In the genomic region with DNA sequence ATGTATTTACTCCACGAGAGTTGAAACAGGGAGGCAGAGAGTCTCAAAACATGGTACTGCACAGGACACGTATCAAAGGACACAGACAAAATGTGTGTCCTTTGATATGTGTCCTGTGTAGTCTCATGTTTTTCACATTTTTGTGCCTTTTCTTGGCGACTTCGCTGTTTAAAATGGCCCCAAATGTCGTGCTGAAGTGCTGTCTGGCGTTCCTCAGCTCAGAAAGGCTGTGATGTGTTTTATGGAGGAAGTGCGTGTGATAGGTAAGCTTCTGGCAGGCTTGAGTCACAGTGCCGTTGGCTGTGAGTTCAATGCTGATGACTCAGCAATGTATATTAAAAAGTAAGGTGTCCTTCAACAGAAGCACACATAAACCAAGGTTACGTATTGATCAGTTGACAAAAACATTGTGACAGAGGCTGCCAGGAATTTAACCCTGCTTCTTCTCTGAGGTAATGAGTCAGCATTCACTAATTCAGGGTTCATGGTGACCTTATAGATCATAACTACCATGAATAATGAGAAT, we compare ENCODE assay signal across 12 cellular contexts.
DNase-seq lines count a peak whose midpoint lies in the region; ATAC-seq, FAIRE-seq and TF ChIP-seq lines count a peak whose summit lies in the region.
"Had no signal": no experiment of that assay in that cellular context is flagged by ENCODE, and none has a peak within 500 bp of the region (broad histone marks: within the 10 kb centered on the region; RNA-seq: fewer than 3 reads in every experiment).

No MANE protein-coding gene starts in this region.

- CTCF ChIA-PET in HepG2 (lab: Yijun Ruan, JAX; ENCODE audit: low intra/inter-chr PET ratio, low total read pairs), result interaction anchor here (1.0 to 1.4 kb wide), 2 partner anchors 14 to 617 kb away, joined by 3 read pairs; no protein-coding TSS in a partner anchor

- H3K27ac ChIP-seq in body of pancreas (no peak overlapping the region), HepG2 (ENCODE audit: extremely low read length, insufficient read depth, low read length) (peak overlapping the region; percentile 1), gastroesophageal sphincter (no peak overlapping the region), thyroid gland (no peak overlapping the region)
- H3K27ac ChIP-seq: dorsolateral prefrontal cortex, lower lobe of right lung, ovary had no signal

- no TSS peak for BruUV-seq in HepG2 (replicated peaks; lab: Mats Ljungman, UMichigan)

- DNase-seq in EL, result peak; percentile 77
- peak; percentile 82 for DNase-seq in HT1080 (ENCODE audit: low read depth)
- DNase-seq in body of pancreas, result no peak
- peak; percentile 79 for DNase-seq in HepG2 (ENCODE audit: low spot score)
- DNase-seq in thyroid gland, result no peak
- DNase-seq: activated CD4-positive, alpha-beta T cell treated with anti-CD3 and anti-CD28 coated beads for 1 hour; dorsolateral prefrontal cortex; lower lobe of right lung; ovary had no signal

- H4K20me1 ChIP-seq in HepG2 (ENCODE audit: insufficient read depth, low read length), result no peaks in the 10 kb centered on the region

- ATAC-seq in body of pancreas (peak; percentile 55), HepG2 (peak; percentile 77), HG03039 (IDR thresholded peaks at IDR 0.05; ENCODE audit: unreplicated experiment) (no peak), gastroesophageal sphincter (no peak), HG03469 (IDR thresholded peaks at IDR 0.05; ENCODE audit: unreplicated experiment) (no peak)

- no peak overlapping the region for H3K9ac ChIP-seq in HepG2 (ENCODE audit: insufficient read depth, low read depth, low read length)

- H3K36me3 ChIP-seq in body of pancreas (replicated peaks in 1 of 2; ENCODE audit: insufficient read depth in 1 of 2, low read depth in 2 of 2), result no peaks in the 10 kb centered on the region
- H3K36me3 ChIP-seq in HepG2 (replicated peaks in 1 of 2; ENCODE audit: control insufficient read depth in 1 of 2, insufficient read depth in 2 of 2, low read length in 2 of 2), result no peaks in the 10 kb centered on the region
- H3K36me3 ChIP-seq in gastroesophageal sphincter, result peaks cover 0 to 52% of the 10 kb centered on the region in 2 donors
- no peaks in the 10 kb centered on the region for H3K36me3 ChIP-seq in thyroid gland
- H3K36me3 ChIP-seq: ovary had no signal

- in situ Hi-C loops in HepG2 (cut with HindIII; ENCODE audit: extremely low pct_ligation_motif_present, low pct_unique_long_range_greater_than_20kb), result loop anchor here (25.0 kb wide), 2 partner anchors 1206 to 1331 kb away; no protein-coding TSS in a partner anchor

- no peak overlapping the region for H2AFZ ChIP-seq in HepG2 (ENCODE audit: low read length)

- TF ChIP-seq CTCF in body of pancreas (IDR thresholded peaks at IDR 0.05) (no peak), HepG2 (CRISPR knock-in tag; IDR thresholded peaks at IDR 0.05) (no peak), gastroesophageal sphincter (IDR thresholded peaks at IDR 0.05) (no peak), thyroid gland (IDR thresholded peaks at IDR 0.05) (no peak)

- no peaks in the 10 kb centered on the region for H3K9me3 ChIP-seq in body of pancreas
- no peaks in the 10 kb centered on the region for H3K9me3 ChIP-seq in HepG2 (ENCODE audit: low read length)
- H3K9me3 ChIP-seq in gastroesophageal sphincter, result no peaks in the 10 kb centered on the region
- H3K9me3 ChIP-seq in thyroid gland, result no peaks in the 10 kb centered on the region
- H3K9me3 ChIP-seq: lower lobe of right lung, ovary had no signal

- peak overlapping the region; percentile 10; the same call in 1 of the 2 replicates for H3K4me2 ChIP-seq in HepG2 (ENCODE audit: low read depth, low read length)

- peak; percentile 52 for FAIRE-seq in HepG2 (lab: Jason Lieb, UNC)

- H3K27me3 ChIP-seq in body of pancreas (no peaks in the 10 kb centered on the region), HepG2 (ENCODE audit: control insufficient read depth in 1 of 2, insufficient read depth in 2 of 2, low read length in 2 of 2) (peaks cover 0 to 36% of the 10 kb centered on the region in 2 experiments; a peak in 4 of 5 replicates), gastroesophageal sphincter (no peaks in the 10 kb centered on the region), thyroid gland (no peaks in the 10 kb centered on the region)
- H3K27me3 ChIP-seq: ovary had no signal

- POLR2A ChIA-PET in HepG2 (lab: Yijun Ruan, JAX), result no interaction called here

- TF ChIP-seq EP300 in HepG2 (IDR thresholded peaks at IDR 0.05; ENCODE audit: low read depth in 2 of 2, low read length in 2 of 2) (peak; percentile 58 to 73; a peak in 2 of 4 replicates), HepG2 (CRISPR knock-in tag; IDR thresholded peaks at IDR 0.05; ENCODE audit: borderline replicate concordance) (peak; percentile 65; the same call in 1 of the 2 replicates), gastroesophageal sphincter (IDR thresholded peaks at IDR 0.05) (no peak)

- H3K4me1 ChIP-seq in body of pancreas, result no peaks in the 10 kb centered on the region
- H3K4me1 ChIP-seq in HepG2 (ENCODE audit: insufficient read depth, low read length), result peaks cover 15% of the 10 kb centered on the region
- no peaks in the 10 kb centered on the region for H3K4me1 ChIP-seq in gastroesophageal sphincter
- H3K4me1 ChIP-seq in thyroid gland, result no peaks in the 10 kb centered on the region
- H3K4me1 ChIP-seq: lower lobe of right lung had no signal

- TF ChIP-seq RAD21 in HepG2 (CRISPR knock-in tag; IDR thresholded peaks at IDR 0.05), result no peak

- H3K79me2 ChIP-seq in HepG2 (ENCODE audit: insufficient read depth, low read length), result no peaks in the 10 kb centered on the region

- TF ChIP-seq POLR2A in body of pancreas (IDR thresholded peaks at IDR 0.05) (no peak), HepG2 (IDR thresholded peaks at IDR 0.05; ENCODE audit: insufficient read depth in 1 of 2, low read depth in 2 of 2, low read length in 2 of 2) (no peak), gastroesophageal sphincter (IDR thresholded peaks at IDR 0.05) (no peak), thyroid gland (IDR thresholded peaks at IDR 0.05) (no peak)

- 36 to 43% methylated on average over 9 of the region's 9 CpGs for WGBS in body of pancreas, 2 donors
- 9% methylated on average over 9 of the region's 9 CpGs for WGBS in HepG2 (ENCODE audit: low lambda C conversion rate)
- WGBS in gastroesophageal sphincter (ENCODE audit: low coverage in 1 of 2), 2 donors, result 72 to 77% methylated on average over 9 of the region's 9 CpGs
- WGBS in thyroid gland, 2 donors, result 84 to 92% methylated on average over 9 of the region's 9 CpGs

- H3K4me3 ChIP-seq in body of pancreas, result no peak overlapping the region
- H3K4me3 ChIP-seq in HepG2 (replicated peaks in 1 of 3; ENCODE audit: insufficient read depth in 1 of 3, low read depth in 2 of 3, low read length in 3 of 3), result no peak overlapping the region
- H3K4me3 ChIP-seq in gastroesophageal sphincter, result no peak overlapping the region
- H3K4me3 ChIP-seq in thyroid gland (replicated peaks in 1 of 3), result no peak overlapping the region
- H3K4me3 ChIP-seq: dorsolateral prefrontal cortex, lower lobe of right lung, ovary had no signal

- intact Hi-C loops in body of pancreas (cut with DNase I), result no loop called here
- intact Hi-C loops in HepG2 (cut with micrococcal nuclease; ENCODE audit: unreplicated experiment), result no loop called here
- intact Hi-C loops in thyroid gland (cut with DNase I), result no loop called here

TF ChIP-seq in HepG2, 621 proteins besides CTCF, POLR2A, EP300 and RAD21 (continues in another document):
- TF ChIP-seq ZNF598 (CRISPR knock-in tag; IDR thresholded peaks at IDR 0.05; ENCODE audit: borderline replicate concordance) (no peak), CBX5 (CRISPR knock-in tag; IDR thresholded peaks at IDR 0.05; ENCODE audit: borderline replicate concordance) (peak; percentile 75; the same call in 1 of the 2 replicates), SRY (CRISPR knock-in tag; IDR thresholded peaks at IDR 0.05) (no peak; the same call in 1 of the 2 replicates), MED13 (CRISPR knock-in tag; IDR thresholded peaks at IDR 0.05) (no peak), MEIS1 (CRISPR knock-in tag; IDR thresholded peaks at IDR 0.05; ENCODE audit: borderline replicate concordance) (no peak), ZNF296 (CRISPR knock-in tag; conservative IDR thresholded peaks at IDR 0.05) (no peak), ZNF235 (CRISPR knock-in tag; IDR thresholded peaks at IDR 0.05; ENCODE audit: borderline replicate concordance) (no peak), GFI1 (CRISPR knock-in tag; IDR thresholded peaks at IDR 0.05; ENCODE audit: borderline replicate concordance) (no peak), PAX8 (CRISPR knock-in tag; IDR thresholded peaks at IDR 0.05; ENCODE audit: borderline replicate concordance) (no peak), JUN (CRISPR knock-in tag; IDR thresholded peaks at IDR 0.05) (peak; percentile 92), KDM4B (CRISPR knock-in tag; IDR thresholded peaks at IDR 0.05) (peak; percentile 48; the same call in 1 of the 2 replicates), BRD4 (CRISPR knock-in tag; IDR thresholded peaks at IDR 0.05) (no peak), KLF11 (CRISPR knock-in tag; IDR thresholded peaks at IDR 0.05) (no peak), NCOR1 (IDR thresholded peaks at IDR 0.05; ENCODE audit: borderline replicate concordance, low read length) (no peak), ZMAT3 (CRISPR knock-in tag; conservative IDR thresholded peaks at IDR 0.05) (no peak), ZZZ3 (CRISPR knock-in tag; IDR thresholded peaks at IDR 0.05; ENCODE audit: borderline replicate concordance) (no peak), ZFP36L1 (CRISPR knock-in tag; IDR thresholded peaks at IDR 0.05) (no peak), ZIK1 (CRISPR knock-in tag; IDR thresholded peaks at IDR 0.05; ENCODE audit: borderline replicate concordance, low read depth) (0 out of 2 replicates have a peak, but pooled peaks have one; percentile 26), PITX1 (CRISPR knock-in tag; IDR thresholded peaks at IDR 0.05) (peak; percentile 32; the same call in 1 of the 2 replicates)
- TF ChIP-seq, protein P1, sequence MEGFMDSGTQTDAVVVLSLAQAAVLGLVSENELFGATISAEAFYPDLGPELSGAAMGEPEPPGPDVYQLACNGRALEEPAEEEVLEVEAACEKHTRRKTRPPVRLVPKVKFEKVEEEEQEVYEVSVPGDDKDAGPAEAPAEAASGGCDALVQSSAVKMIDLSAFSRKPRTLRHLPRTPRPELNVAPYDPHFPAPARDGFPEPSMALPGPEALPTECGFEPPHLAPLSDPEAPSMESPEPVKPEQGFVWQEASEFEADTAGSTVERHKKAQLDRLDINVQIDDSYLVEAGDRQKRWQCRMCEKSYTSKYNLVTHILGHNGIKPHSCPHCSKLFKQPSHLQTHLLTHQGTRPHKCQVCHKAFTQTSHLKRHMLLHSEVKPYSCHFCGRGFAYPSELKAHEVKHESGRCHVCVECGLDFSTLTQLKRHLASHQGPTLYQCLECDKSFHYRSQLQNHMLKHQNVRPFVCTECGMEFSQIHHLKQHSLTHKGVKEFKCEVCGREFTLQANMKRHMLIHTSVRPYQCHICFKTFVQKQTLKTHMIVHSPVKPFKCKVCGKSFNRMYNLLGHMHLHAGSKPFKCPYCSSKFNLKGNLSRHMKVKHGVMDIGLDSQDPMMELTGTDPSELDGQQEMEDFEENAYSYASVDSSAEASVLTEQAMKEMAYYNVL (CRISPR knock-in tag; IDR thresholded peaks at IDR 0.05; ENCODE audit: borderline replicate concordance), result no peak

Comparison
In these comparisons a context has a peak if more than half of its experiments do, and no peak if none do; other contexts are left out.
1. DNase-seq: peak in EL (single experiment), HT1080 (single experiment) and HepG2 (single experiment); none in body of pancreas (0 of 4) and thyroid gland (0 of 2).
2. ATAC-seq: peak in body of pancreas (single experiment) and HepG2 (single experiment); none in HG03039 (single experiment), gastroesophageal sphincter (single experiment) and HG03469 (single experiment).